10 cellular contexts compared by ENCODE assay signal in the genomic region with DNA sequence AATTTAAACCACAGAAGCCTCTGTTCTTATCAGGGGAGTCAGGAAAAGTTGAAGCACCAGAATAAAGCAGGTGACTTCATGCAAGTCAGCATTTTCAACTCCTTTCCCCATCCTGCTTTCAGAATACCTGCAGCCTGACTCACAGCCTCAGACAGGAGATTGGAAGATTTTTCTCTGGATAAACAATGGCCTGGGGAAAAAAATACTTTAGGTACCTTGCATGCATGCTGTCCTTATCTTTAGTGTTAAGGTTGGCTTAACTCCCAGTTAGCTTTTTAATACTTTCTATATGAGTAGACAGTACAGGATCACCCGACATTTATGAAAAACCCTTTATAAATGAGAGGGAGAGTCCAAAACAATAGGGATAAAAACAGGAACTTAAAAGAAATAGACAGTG. TPM values are rescaled to one million over a fixed set of nuclear protein-coding genes. Genes with fewer than 3 reads are reported as not detected.
DNase-seq lines count a peak whose midpoint lies in the region; TF ChIP-seq lines count a peak whose summit lies in the region.
"Had no signal": no experiment of that assay in that cellular context is flagged by ENCODE, and none has a peak within 500 bp of the region (broad histone marks: within the 10 kb centered on the region; RNA-seq: fewer than 3 reads in every experiment).

No MANE protein-coding gene starts in this region.

- TF ChIP-seq EP300 in Ishikawa (IDR thresholded peaks at IDR 0.05; ENCODE audit: borderline replicate concordance): peak; percentile 41; the same call in 1 of the 2 replicates

- peaks cover 4% of the 10 kb centered on the region for H3K4me1 Mint-ChIP-seq in CD14-positive monocyte

- H3K4me1 ChIP-seq in mesodermal cell (ENCODE audit: control insufficient read depth, insufficient read depth, low read length, poor library complexity, severe bottlenecking): peaks cover 21% of the 10 kb centered on the region
- H3K4me1 ChIP-seq: SJCRH30 had no signal

- peaks cover 58% of the 10 kb centered on the region for H3K36me3 ChIP-seq in mesodermal cell (ENCODE audit: control insufficient read depth, insufficient read depth, low read length)

- intact Hi-C loops in CD14-positive monocyte (cut with micrococcal nuclease): no loop called here

- no CpG with 5 or more reads among the region's 1 CpG for WGBS in mesodermal cell (ENCODE audit: insufficient coverage in 2 of 2), 2 experiments

- no peak for TF ChIP-seq CTCF in CD14-positive monocyte (IDR thresholded peaks at IDR 0.05)

- H3K27ac ChIP-seq in mesodermal cell (ENCODE audit: low read depth, low read length, severe bottlenecking): peak overlapping the region; percentile 76
- H3K27ac ChIP-seq: KMS-11, SJCRH30 had no signal

- peak; percentile 52 for DNase-seq in AG20443 (ENCODE audit: low spot score)
- peak; percentile 86 for DNase-seq in dermis blood vessel endothelial cell
- no peak for DNase-seq in medulla oblongata (ENCODE audit: extremely low spot score)
- no peak for DNase-seq in COLO668 (lab: John Stamatoyannopoulos, UW; ENCODE audit: unreplicated experiment)
- no peak for DNase-seq in CD14-positive monocyte (ENCODE audit: low spot score)
- no peak for DNase-seq in NCI-H345 treated with DMSO at 0.1 percent for 48 hours (lab: John Stamatoyannopoulos, UW; ENCODE audit: unreplicated experiment)
- DNase-seq: SJCRH30 had no signal

- no peak for TF ChIP-seq RAD21 in Ishikawa (IDR thresholded peaks at IDR 0.05; ENCODE audit: low read depth)

- peaks cover 0 to 6% (median 1%) of the 10 kb centered on the region in 7 donors for H3K9me3 Mint-ChIP-seq in CD14-positive monocyte

- H3K4me3 Mint-ChIP-seq in CD14-positive monocyte: no peak overlapping the region

- H3K27me3 Mint-ChIP-seq in CD14-positive monocyte (ENCODE audit: low read depth in 3 of 3): peaks cover 0 to 2% (median 0%) of the 10 kb centered on the region in 3 donors

- no peak overlapping the region for H3K4me3 ChIP-seq in mesodermal cell (ENCODE audit: extremely low read depth, insufficient read depth, low read length, poor library complexity, severe bottlenecking)
- H3K4me3 ChIP-seq: SJCRH30 had no signal

- peaks cover 43 to 77% of the 10 kb centered on the region in 2 donors for H3K36me3 Mint-ChIP-seq in CD14-positive monocyte

- peaks cover 12% of the 10 kb centered on the region for H3K9me3 ChIP-seq in mesodermal cell (ENCODE audit: control insufficient read depth, low read length)
- H3K9me3 ChIP-seq: SJCRH30 had no signal

- peak overlapping the region in 1 of 7 donors; percentile 38 for H3K27ac Mint-ChIP-seq in CD14-positive monocyte

TF ChIP-seq in Ishikawa, 13 proteins besides CTCF, POLR2A, EP300 and RAD21:
- TF ChIP-seq CREB1 (IDR thresholded peaks at IDR 0.05; ENCODE audit: low read depth) (no peak), TEAD4 (IDR thresholded peaks at IDR 0.05) (peak; percentile 86), TCF12 (IDR thresholded peaks at IDR 0.05; ENCODE audit: low read depth) (peak; percentile 58), MAX (IDR thresholded peaks at IDR 0.05) (no peak), EGR1 (IDR thresholded peaks at IDR 0.05) (no peak), NFIC (IDR thresholded peaks at IDR 0.05) (peak; percentile 61), FOXM1 (IDR thresholded peaks at IDR 0.05; ENCODE audit: borderline replicate concordance, low read depth) (no peak; the same call in 1 of the 2 replicates), CEBPB (IDR thresholded peaks at IDR 0.05) (peak; percentile 10; the same call in 1 of the 2 replicates), YY1 (IDR thresholded peaks at IDR 0.05; ENCODE audit: low read depth) (no peak), ZBTB7A (IDR thresholded peaks at IDR 0.05; ENCODE audit: low read depth) (no peak), REST (IDR thresholded peaks at IDR 0.05; ENCODE audit: low read depth) (no peak), TAF1 (IDR thresholded peaks at IDR 0.05; ENCODE audit: low read depth) (no peak)
- TF ChIP-seq, protein P1, sequence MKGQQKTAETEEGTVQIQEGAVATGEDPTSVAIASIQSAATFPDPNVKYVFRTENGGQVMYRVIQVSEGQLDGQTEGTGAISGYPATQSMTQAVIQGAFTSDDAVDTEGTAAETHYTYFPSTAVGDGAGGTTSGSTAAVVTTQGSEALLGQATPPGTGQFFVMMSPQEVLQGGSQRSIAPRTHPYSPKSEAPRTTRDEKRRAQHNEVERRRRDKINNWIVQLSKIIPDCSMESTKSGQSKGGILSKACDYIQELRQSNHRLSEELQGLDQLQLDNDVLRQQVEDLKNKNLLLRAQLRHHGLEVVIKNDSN (IDR thresholded peaks at IDR 0.05): no peak

RNA-seq across cellular contexts. Expression of gene PAK2, which starts 53.6 kb away (rescaled TPM):
- total RNA-seq in dermis blood vessel endothelial cell: 81.5 and 186 TPM in 2 replicates
- 56.3 TPM for polyA plus RNA-seq in mesodermal cell (2013, experiment 1 of 2)
- polyA plus RNA-seq in mesodermal cell (2013, experiment 2 of 2): 52.5 TPM
- 10 to 100 TPM; 32.4 to 44.2 TPM for polyA plus RNA-seq in CD14-positive monocyte

Comparison
In these comparisons a context has a peak if more than half of its experiments do, and no peak if none do; other contexts are left out.
1. DNase-seq: peak in AG20443 (single experiment) and dermis blood vessel endothelial cell (single experiment); none in medulla oblongata (single experiment), COLO668 (single experiment), CD14-positive monocyte (single experiment) and NCI-H345 treated with DMSO at 0.1 percent for 48 hours (single experiment).